16 cellular contexts compared by ENCODE assay signal in the genomic region with DNA sequence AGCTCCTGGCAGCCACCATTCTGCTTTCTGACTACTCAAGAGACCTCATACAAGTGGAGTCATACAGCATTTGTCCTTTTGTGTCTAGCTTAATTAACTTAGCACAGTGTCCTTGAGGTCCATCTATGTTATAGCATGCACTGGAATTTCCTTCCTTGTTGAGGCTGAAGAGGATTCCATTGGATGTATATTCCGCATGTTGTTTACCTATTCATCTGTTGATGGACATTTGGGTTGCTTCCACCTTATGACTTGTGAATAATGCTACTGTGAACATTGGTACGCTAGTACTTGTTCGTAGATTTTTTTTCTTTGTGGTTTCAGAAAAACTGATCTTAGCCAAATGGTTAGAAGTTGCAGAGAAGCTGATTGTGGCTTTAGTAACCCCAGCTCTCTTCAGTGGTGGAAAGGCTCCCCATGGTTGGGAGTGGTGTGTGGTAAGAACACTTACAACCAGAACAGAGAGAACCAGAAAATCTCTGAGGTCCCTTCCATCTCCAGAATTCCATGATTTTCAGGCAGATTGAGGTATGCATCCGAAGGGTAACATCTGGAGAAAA.
DNase-seq lines count a peak whose midpoint lies in the region; ATAC-seq and TF ChIP-seq lines count a peak whose summit lies in the region.
"Had no signal": no experiment of that assay in that cellular context is flagged by ENCODE, and none has a peak within 500 bp of the region (broad histone marks: within the 10 kb centered on the region; RNA-seq: fewer than 3 reads in every experiment).

No MANE protein-coding gene starts in this region.

- H3K9ac ChIP-seq in stomach smooth muscle (ENCODE audit: low read length in 2 of 2): no peak overlapping the region

- peak; percentile 40 for DNase-seq in Jurkat, Clone E6-1 (ENCODE audit: low read depth, low spot score)
- DNase-seq in ecto neural progenitor cell (ENCODE audit: low spot score) (no peak), DMS53 (lab: John Stamatoyannopoulos, UW) (no peak)
- DNase-seq: activated B cell treated with CpG ODN at 0.5 μM for 24 hours; CD8-positive, alpha-beta memory T cell; NCI-H1417 treated with DMSO at 0.1 percent for 48 hours; NCI-H524 treated with DMSO at 0.1 percent for 48 hours; right lobe of liver had no signal

- no peaks in the 10 kb centered on the region for H3K36me3 Mint-ChIP-seq in brain
- H3K36me3 Mint-ChIP-seq: memory B cell had no signal

- H3K9me3 ChIP-seq in stomach smooth muscle (ENCODE audit: control insufficient read depth in 2 of 2, low read length in 2 of 2): no peaks in the 10 kb centered on the region
- H3K9me3 ChIP-seq: right lobe of liver had no signal

- peak overlapping the region; percentile 82 for H3K27ac ChIP-seq in layer of hippocampus (ENCODE audit: low read depth, low read length)
- peak overlapping the region; percentile 73 for H3K27ac ChIP-seq in stomach smooth muscle (ENCODE audit: low read length)
- H3K27ac ChIP-seq: SK-N-MC had no signal

- TF ChIP-seq CTCF in brain (conservative IDR thresholded peaks at IDR 0.05): no peak

- H3K4me3 Mint-ChIP-seq in brain: peak overlapping the region in 1 of 5 experiments; percentile 31
- H3K4me3 Mint-ChIP-seq: activated B cell treated with CpG ODN at 0.5 μM for 24 hours; CD8-positive, alpha-beta memory T cell; dendritic cell treated with granulocyte-macrophage colony-stimulating factor and Interleukin-4, amounts not matched to agents 40 ng/mL and 50 ng/mL, for 4 days; memory B cell had no signal

- no peaks in the 10 kb centered on the region for H3K9me3 Mint-ChIP-seq in brain
- H3K9me3 Mint-ChIP-seq: activated B cell treated with CpG ODN at 0.5 μM for 24 hours; CD8-positive, alpha-beta memory T cell; dendritic cell treated with granulocyte-macrophage colony-stimulating factor and Interleukin-4, amounts not matched to agents 40 ng/mL and 50 ng/mL, for 4 days; memory B cell had no signal

- no peaks in the 10 kb centered on the region for H3K36me3 ChIP-seq in stomach smooth muscle (ENCODE audit: control insufficient read depth in 2 of 2, insufficient read depth in 2 of 2, low read length in 2 of 2)
- H3K36me3 ChIP-seq: right lobe of liver had no signal

- peak overlapping the region; percentile 45 to 92 (median 87) for H3K27ac Mint-ChIP-seq in brain
- H3K27ac Mint-ChIP-seq: activated B cell treated with CpG ODN at 0.5 μM for 24 hours; CD8-positive, alpha-beta memory T cell; dendritic cell treated with granulocyte-macrophage colony-stimulating factor and Interleukin-4, amounts not matched to agents 40 ng/mL and 50 ng/mL, for 4 days had no signal

- H3K4me1 Mint-ChIP-seq in brain: peaks cover 61% of the 10 kb centered on the region

- no peak overlapping the region for H3K4me3 ChIP-seq in Jurkat, Clone E6-1 (ENCODE audit: low read length)
- no peak overlapping the region for H3K4me3 ChIP-seq in stomach smooth muscle (ENCODE audit: low read length in 2 of 2)
- H3K4me3 ChIP-seq: right lobe of liver, SK-N-MC had no signal

- peaks cover 11% of the 10 kb centered on the region for H3K27me3 Mint-ChIP-seq in brain
- H3K27me3 Mint-ChIP-seq: activated B cell treated with CpG ODN at 0.5 μM for 24 hours, memory B cell had no signal

- H3K27me3 ChIP-seq in layer of hippocampus (ENCODE audit: control insufficient read depth, insufficient read depth, low read length) (no peaks in the 10 kb centered on the region), stomach smooth muscle (ENCODE audit: control insufficient read depth in 1 of 2, insufficient read depth in 2 of 2, low read length in 2 of 2) (no peaks in the 10 kb centered on the region)
- H3K27me3 ChIP-seq: right lobe of liver had no signal

- no peak for ATAC-seq in GM18519 (IDR thresholded peaks at IDR 0.05; ENCODE audit: low FRiP score, unreplicated experiment)
- no peak for ATAC-seq in HG03457 (IDR thresholded peaks at IDR 0.05; ENCODE audit: unreplicated experiment)

- peaks cover 51% of the 10 kb centered on the region for H3K4me1 ChIP-seq in stomach smooth muscle (ENCODE audit: control insufficient read depth, insufficient read depth, low read length)
- H3K4me1 ChIP-seq: right lobe of liver had no signal
